Comparison of ENCODE assay signal across 8 cellular contexts in the genomic region with DNA sequence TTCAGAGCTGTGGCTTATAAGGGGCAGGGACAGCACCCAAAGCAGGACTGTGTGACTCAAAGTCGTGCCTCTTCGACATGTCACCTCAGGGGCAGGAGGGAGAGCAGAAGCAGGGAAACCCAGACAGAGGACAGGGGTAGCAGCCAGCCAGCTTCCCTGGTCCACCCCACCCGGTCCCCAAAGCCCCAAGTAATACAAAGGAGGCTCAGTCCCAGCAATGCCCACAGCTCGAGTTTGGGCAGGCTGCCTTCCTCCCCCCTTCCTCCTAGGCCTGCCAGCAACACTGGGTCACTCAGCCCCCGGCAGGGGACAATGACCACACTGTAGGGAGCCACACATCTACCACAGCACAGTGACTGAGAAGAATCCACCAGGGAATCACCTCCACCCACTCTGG. TPM values are rescaled to one million over a fixed set of nuclear protein-coding genes. Genes with fewer than 3 reads are reported as not detected.
DNase-seq lines count a peak whose midpoint lies in the region; ATAC-seq and TF ChIP-seq lines count a peak whose summit lies in the region.

No MANE protein-coding gene starts in this region.

- ATAC-seq in Right ventricle myocardium superior (ENCODE audit: poor library complexity) (no peak), memory B cell (ENCODE audit: low read depth) (no peak)

- no peak for TF ChIP-seq EP300 in transverse colon (IDR thresholded peaks at IDR 0.05; ENCODE audit: low read depth)

- H3K27ac ChIP-seq in right atrium auricular region (peak overlapping the region; percentile 97 to 99), transverse colon (peak overlapping the region; percentile 99 to 100 (median 99))

- H3K9me3 Mint-ChIP-seq in memory B cell, result no peaks in the 10 kb centered on the region

- H3K9me3 ChIP-seq in right atrium auricular region, result no peaks in the 10 kb centered on the region
- no peaks in the 10 kb centered on the region for H3K9me3 ChIP-seq in transverse colon

- H3K27ac Mint-ChIP-seq in memory B cell, result peak overlapping the region; percentile 80

- no peak for TF ChIP-seq POLR2A in transverse colon (IDR thresholded peaks at IDR 0.05)

- H3K4me3 Mint-ChIP-seq in memory B cell, result no peak overlapping the region

- no peak for TF ChIP-seq CTCF in right atrium auricular region (IDR thresholded peaks at IDR 0.05)
- no peak for TF ChIP-seq CTCF in astrocyte of the spinal cord (IDR thresholded peaks at IDR 0.05; ENCODE audit: low read depth, low read length)
- no peak for TF ChIP-seq CTCF in transverse colon (IDR thresholded peaks at IDR 0.05)

- WGBS in transverse colon (ENCODE audit: low coverage in 1 of 2), 2 donors, result 40% methylated on average over 4 of the region's 5 CpGs; no CpG with 5 or more reads in 1 of the 2 donors

- H3K27me3 Mint-ChIP-seq in memory B cell, result no peaks in the 10 kb centered on the region

- H3K36me3 ChIP-seq in right atrium auricular region (peaks cover 35% of the 10 kb centered on the region), transverse colon (no peaks in the 10 kb centered on the region)

- H3K4me3 ChIP-seq in right atrium auricular region, result peak overlapping the region; percentile 95
- peak overlapping the region; percentile 92 for H3K4me3 ChIP-seq in astrocyte of the spinal cord (ENCODE audit: low read depth, low read length)
- peak overlapping the region in 3 of 4 donors; percentile 94 to 97 (median 97) for H3K4me3 ChIP-seq in transverse colon

- peaks cover 49% of the 10 kb centered on the region for H3K4me1 Mint-ChIP-seq in memory B cell

- H3K4me1 ChIP-seq in right atrium auricular region (peaks cover 0 to 71% of the 10 kb centered on the region in 2 donors), transverse colon (peaks cover 55 to 70% (median 57%) of the 10 kb centered on the region in 4 donors)

- in situ Hi-C loops in astrocyte of the spinal cord (cut with HindIII; ENCODE audit: low sequenced_read_pairs) (no loop called here), transverse colon (cut with MboI; ENCODE audit: low pct_ligation_motif_present in 1 of 4, low pct_unique_long_range_greater_than_20kb in 1 of 4, low sequenced_read_pairs in 3 of 4) (loop anchor here (10.0 to 25.0 kb wide), 3 partner anchors 80 to 358 kb away; a partner anchor contains a TSS)

- intact Hi-C loops in Right ventricle myocardium superior (cut with DNase I) (no loop called here), transverse colon (cut with DNase I; ENCODE audit: low total_unique reads) (no loop called here)

- DNase-seq in right atrium auricular region (ENCODE audit: low spot score) (no peak), Right ventricle myocardium superior (no peak), astrocyte of the spinal cord (ENCODE audit: low read depth, low spot score) (no peak), memory B cell (ENCODE audit: low spot score in 2 of 2) (no peak), transverse colon (no peak), cerebellum (ENCODE audit: low spot score) (no peak), COLO829 (ENCODE audit: low spot score) (no peak)
- DNase-seq in central memory CD4-positive, alpha-beta T cell, result no peak

- no peaks in the 10 kb centered on the region for H3K36me3 Mint-ChIP-seq in memory B cell

- H3K27me3 ChIP-seq in right atrium auricular region (no peaks in the 10 kb centered on the region), transverse colon (no peaks in the 10 kb centered on the region)

RNA-seq across cellular contexts. Expression of a gene that starts 2.4 kb away (rescaled TPM):
- 100 to 1,000 TPM; 190 to 330 TPM for total RNA-seq in right atrium auricular region
- 98.2 TPM for total RNA-seq in Right ventricle myocardium superior
- total RNA-seq in transverse colon, result 100 to 1,000 TPM; 438 to 737 (median 617) TPM
- total RNA-seq in cerebellum, result 31.7 TPM

RNA-seq across cellular contexts. Expression of a gene that starts 10.6 kb away (rescaled TPM):
- total RNA-seq in right atrium auricular region, result 1 to 10 TPM; 5.5 to 7.9 TPM
- 4.7 TPM for total RNA-seq in Right ventricle myocardium superior
- total RNA-seq in transverse colon, result 1 to 10 TPM in 1 of 4 donors, under 1 TPM in 1, not detected in 2; 0.68 to 1.7 TPM
- total RNA-seq in cerebellum, result 1.00 TPM

RNA-seq across cellular contexts. Expression of a gene that starts 30.1 kb away (rescaled TPM):
- total RNA-seq in right atrium auricular region (10 to 100 TPM; 10.5 to 11.4 TPM), Right ventricle myocardium superior (10.4 TPM), transverse colon (100 to 1,000 TPM in 1 of 4 donors, 10 to 100 TPM in 3; 22.1 to 129 (median 76.9) TPM), cerebellum (12.2 TPM)
